26 cellular contexts compared by ENCODE assay signal in the genomic region with DNA sequence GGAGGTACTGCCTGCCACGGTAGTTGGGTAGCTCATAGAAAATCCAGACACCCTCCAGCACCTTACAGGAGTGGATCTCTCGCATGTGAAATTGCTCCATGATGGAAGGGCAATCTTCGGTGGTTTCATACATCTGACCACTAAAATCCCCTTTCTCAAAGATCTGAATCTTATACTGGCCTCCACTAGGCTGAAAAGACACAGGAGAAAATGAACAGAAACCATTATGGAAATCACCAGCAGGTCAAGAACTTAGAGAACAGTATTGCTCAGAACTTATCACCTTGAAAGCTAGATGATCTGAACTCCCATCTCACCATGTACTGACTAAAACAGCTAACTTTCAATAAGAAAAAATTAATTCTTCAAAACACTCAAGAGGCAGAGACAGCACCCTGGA. TPM values are rescaled to one million over a fixed set of nuclear protein-coding genes. Genes with fewer than 3 reads are reported as not detected.
A peak's percentile ranks its signal among the peaks of the same experiment; 100 is the strongest.
DNase-seq lines count a peak whose midpoint lies in the region; ATAC-seq and FAIRE-seq lines count a peak whose summit lies in the region.
"Had no signal": no experiment of that assay in that cellular context is flagged by ENCODE, and none has a peak within 500 bp of the region (broad histone marks: within the 10 kb centered on the region; RNA-seq: fewer than 3 reads in every experiment).

No MANE protein-coding gene starts in this region.

- H3K27ac Mint-ChIP-seq in activated naive CD8-positive, alpha-beta T cell treated with anti-CD3 and anti-CD28 coated beads for 36 hours = peak overlapping the region; percentile 34
- H3K27ac Mint-ChIP-seq: activated CD4-positive, alpha-beta T cell treated with anti-CD3 and anti-CD28 coated beads, Interleukin-2, amount 10 ng/mL, durations not matched to agents 7 days and 5 days; immature natural killer cell; natural killer cell had no signal

- H3K27me3 Mint-ChIP-seq in activated naive CD8-positive, alpha-beta T cell treated with anti-CD3 and anti-CD28 coated beads for 36 hours = no peaks in the 10 kb centered on the region
- H3K27me3 Mint-ChIP-seq: activated CD4-positive, alpha-beta T cell treated with anti-CD3 and anti-CD28 coated beads, Interleukin-2, amount 10 ng/mL, durations not matched to agents 7 days and 5 days had no signal

- H3K4me3 Mint-ChIP-seq in activated naive CD8-positive, alpha-beta T cell treated with anti-CD3 and anti-CD28 coated beads for 36 hours = no peak overlapping the region
- H3K4me3 Mint-ChIP-seq: activated CD4-positive, alpha-beta T cell treated with anti-CD3 and anti-CD28 coated beads, Interleukin-2, amount 10 ng/mL, durations not matched to agents 7 days and 5 days; immature natural killer cell; natural killer cell had no signal

- ATAC-seq in GM19023 (IDR thresholded peaks at IDR 0.05; ENCODE audit: unreplicated experiment) (peak; percentile 36), HG03039 (IDR thresholded peaks at IDR 0.05; ENCODE audit: unreplicated experiment) (peak; percentile 26)
- ATAC-seq: left cardiac atrium, mucosa of descending colon, natural killer cell, psoas muscle had no signal

- DNase-seq in GM18507 (ENCODE audit: extremely low spot score, insufficient read length, low read depth) (no peak), NCI-H1694 (lab: John Stamatoyannopoulos, UW) (no peak), NCI-H1436 (lab: John Stamatoyannopoulos, UW) (no peak)
- no peak for DNase-seq in activated naive CD8-positive, alpha-beta T cell treated with anti-CD3 and anti-CD28 coated beads for 36 hours
- DNase-seq in activated CD8-positive, alpha-beta memory T cell treated with anti-CD3 and anti-CD28 coated beads, Interleukin-2, amount 50 U/mL, for 48 hours = no peak
- DNase-seq: activated CD4-positive, alpha-beta T cell treated with anti-CD3 and anti-CD28 coated beads, Interleukin-2, amount 10 ng/mL, durations not matched to agents 7 days and 5 days; activated effector memory CD4-positive, alpha-beta T cell treated with Interleukin-2 at 50 U/mL for 16 hours; C1 segment of cervical spinal cord; central memory CD4-positive, alpha-beta T cell; cortex of kidney; DMS53; erythroblast; immature natural killer cell; left cardiac atrium; mucosa of descending colon; natural killer cell; NCI-H2171; nucleus accumbens; psoas muscle; SIG-M5; stimulated activated CD4-positive, alpha-beta T cell treated with anti-CD3 and anti-CD28 coated beads, Interleukin-4, amount 100 ng/mL, for 1 hour; T-helper 9 cell; upper lobe of left lung had no signal

- H3K9me3 Mint-ChIP-seq in activated naive CD8-positive, alpha-beta T cell treated with anti-CD3 and anti-CD28 coated beads for 36 hours = no peaks in the 10 kb centered on the region
- H3K9me3 Mint-ChIP-seq: activated CD4-positive, alpha-beta T cell treated with anti-CD3 and anti-CD28 coated beads, Interleukin-2, amount 10 ng/mL, durations not matched to agents 7 days and 5 days; immature natural killer cell; natural killer cell had no signal

- peak; percentile 78 for FAIRE-seq in GM18507 (lab: Jason Lieb, UNC)
- FAIRE-seq: HTR-8/SVneo had no signal

- H3K4me1 Mint-ChIP-seq in activated naive CD8-positive, alpha-beta T cell treated with anti-CD3 and anti-CD28 coated beads for 36 hours = peaks cover 67% of the 10 kb centered on the region

- peaks cover 9% of the 10 kb centered on the region for H3K36me3 Mint-ChIP-seq in activated naive CD8-positive, alpha-beta T cell treated with anti-CD3 and anti-CD28 coated beads for 36 hours

RNA-seq across cellular contexts. Expression of a gene that starts 5.4 kb away (rescaled TPM):
- total RNA-seq in activated naive CD8-positive, alpha-beta T cell treated with anti-CD3 and anti-CD28 coated beads for 36 hours = 1 to 10 TPM; 1.7 TPM

RNA-seq across cellular contexts. Expression of a gene that starts 28.4 kb away (rescaled TPM):
- 10 to 100 TPM; 12.7 to 15.4 TPM for total RNA-seq in activated naive CD8-positive, alpha-beta T cell treated with anti-CD3 and anti-CD28 coated beads for 36 hours

RNA-seq across cellular contexts. Expression of a gene that starts 31.7 kb away (rescaled TPM):
- 10 to 100 TPM; 51.7 to 53.9 TPM for total RNA-seq in activated naive CD8-positive, alpha-beta T cell treated with anti-CD3 and anti-CD28 coated beads for 36 hours
